9 cellular contexts compared by ENCODE assay signal in the genomic region with DNA sequence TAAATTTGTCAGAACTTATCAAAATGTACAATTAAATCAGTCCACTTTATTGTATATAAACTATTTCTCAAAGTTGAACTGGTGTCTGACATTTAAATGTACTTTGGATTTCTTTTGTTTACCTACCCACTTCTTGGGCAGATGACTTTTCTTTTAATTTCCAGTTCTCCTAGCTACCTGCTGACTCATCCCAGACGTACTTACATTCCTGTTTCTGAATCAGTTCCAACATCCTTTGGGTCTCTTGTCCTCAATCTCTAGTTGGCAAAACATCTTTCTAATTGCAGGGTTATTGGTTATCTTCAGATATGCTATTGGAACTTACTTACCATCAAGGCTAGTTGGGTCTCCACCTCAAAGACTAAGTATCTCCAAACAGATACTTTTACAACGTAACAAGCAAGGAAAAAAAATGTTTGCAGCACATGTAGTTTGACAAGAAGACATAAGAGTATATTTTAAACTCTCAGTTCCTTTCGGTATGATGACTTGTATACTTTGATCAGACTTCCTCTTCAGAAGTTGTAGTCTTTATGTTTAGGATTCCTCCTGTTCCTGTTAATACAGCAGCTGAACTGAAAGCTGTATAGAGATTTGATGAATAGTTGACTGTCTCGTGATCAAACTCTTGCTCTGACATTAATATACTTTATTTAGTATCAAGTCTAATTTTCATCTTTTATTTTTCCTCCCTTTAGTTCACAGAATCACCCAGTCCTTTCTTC. TPM values are rescaled to one million over a fixed set of nuclear protein-coding genes. Genes with fewer than 3 reads are reported as not detected.
DNase-seq lines count a peak whose midpoint lies in the region; ATAC-seq and TF ChIP-seq lines count a peak whose summit lies in the region.
"Had no signal": no experiment of that assay in that cellular context is flagged by ENCODE, and none has a peak within 500 bp of the region (broad histone marks: within the 10 kb centered on the region; RNA-seq: fewer than 3 reads in every experiment).

No MANE protein-coding gene starts in this region.

- peak overlapping the region; percentile 64 for H3K4me3 Mint-ChIP-seq in stimulated activated naive CD8-positive, alpha-beta T cell treated with anti-CD3 and anti-CD28 coated beads, Interleukin-15, Interleukin-2, amounts not matched to agents 100 ng/mL and 50 ng/mL, for 24 hours

- no peak for ATAC-seq in stimulated activated naive CD8-positive, alpha-beta T cell treated with anti-CD3 and anti-CD28 coated beads, Interleukin-15, Interleukin-2, amounts not matched to agents 100 U/mL and 50 U/mL, for 24 hours
- peak; percentile 51 for ATAC-seq in foreskin keratinocyte
- no peak for ATAC-seq in gastroesophageal sphincter
- no peak for ATAC-seq in GM21526 (IDR thresholded peaks at IDR 0.05; ENCODE audit: low FRiP score, unreplicated experiment)
- ATAC-seq in GM18519 (IDR thresholded peaks at IDR 0.05; ENCODE audit: low FRiP score, unreplicated experiment), result no peak

- H3K27me3 Mint-ChIP-seq in stimulated activated naive CD8-positive, alpha-beta T cell treated with anti-CD3 and anti-CD28 coated beads, Interleukin-15, Interleukin-2, amounts not matched to agents 100 ng/mL and 50 ng/mL, for 24 hours, result no peaks in the 10 kb centered on the region

- 22 to 23% methylated on average over 4 of the region's 4 CpGs for WGBS in gastroesophageal sphincter (ENCODE audit: low coverage in 1 of 2), 2 donors

- no peaks in the 10 kb centered on the region for H3K36me3 Mint-ChIP-seq in stimulated activated naive CD8-positive, alpha-beta T cell treated with anti-CD3 and anti-CD28 coated beads, Interleukin-15, Interleukin-2, amounts not matched to agents 100 ng/mL and 50 ng/mL, for 24 hours (ENCODE audit: low read depth)

- H3K36me3 ChIP-seq in gastroesophageal sphincter, result no peaks in the 10 kb centered on the region

- H3K27ac Mint-ChIP-seq in stimulated activated naive CD8-positive, alpha-beta T cell treated with anti-CD3 and anti-CD28 coated beads, Interleukin-15, Interleukin-2, amounts not matched to agents 100 ng/mL and 50 ng/mL, for 24 hours, result peak overlapping the region; percentile 84

- no peaks in the 10 kb centered on the region for H3K9me3 ChIP-seq in gastroesophageal sphincter

- H3K9me3 Mint-ChIP-seq in stimulated activated naive CD8-positive, alpha-beta T cell treated with anti-CD3 and anti-CD28 coated beads, Interleukin-15, Interleukin-2, amounts not matched to agents 100 ng/mL and 50 ng/mL, for 24 hours, result no peaks in the 10 kb centered on the region

- no peaks in the 10 kb centered on the region for H3K27me3 ChIP-seq in foreskin keratinocyte
- H3K27me3 ChIP-seq in gastroesophageal sphincter, result no peaks in the 10 kb centered on the region

- DNase-seq in stimulated activated naive CD8-positive, alpha-beta T cell treated with anti-CD3 and anti-CD28 coated beads, Interleukin-15, Interleukin-2, amounts not matched to agents 100 U/mL and 50 U/mL, for 24 hours, result no peak
- DNase-seq in SW480 (ENCODE audit: low spot score) (peak; percentile 46), foreskin keratinocyte (peak; percentile 83 to 90), NK-92 (lab: John Stamatoyannopoulos, UW; ENCODE audit: unreplicated experiment) (no peak)

- no peak overlapping the region for H3K4me3 ChIP-seq in gastroesophageal sphincter

- TF ChIP-seq EP300 in gastroesophageal sphincter (IDR thresholded peaks at IDR 0.05), result no peak

- H3K27ac ChIP-seq in foreskin keratinocyte (peak overlapping the region; percentile 87), gastroesophageal sphincter (peak overlapping the region in 1 of 4 donors; percentile 0)
- H3K27ac ChIP-seq: parathyroid adenoma had no signal

- TF ChIP-seq CTCF in foreskin keratinocyte (conservative IDR thresholded peaks at IDR 0.05) (no peak), gastroesophageal sphincter (IDR thresholded peaks at IDR 0.05) (no peak)

- peaks cover 98% of the 10 kb centered on the region for H3K4me1 Mint-ChIP-seq in stimulated activated naive CD8-positive, alpha-beta T cell treated with anti-CD3 and anti-CD28 coated beads, Interleukin-15, Interleukin-2, amounts not matched to agents 100 ng/mL and 50 ng/mL, for 24 hours (ENCODE audit: low read depth)

- TF ChIP-seq POLR2A in gastroesophageal sphincter (IDR thresholded peaks at IDR 0.05), result no peak

- H3K4me1 ChIP-seq in foreskin keratinocyte (peaks cover 36% of the 10 kb centered on the region), gastroesophageal sphincter (peaks cover 2 to 28% (median 15%) of the 10 kb centered on the region in 3 donors)

RNA-seq across cellular contexts. Expression of a gene that starts 43.2 kb away (rescaled TPM):
- total RNA-seq in foreskin keratinocyte (23.6 and 28.1 TPM in 2 replicates), gastroesophageal sphincter (10 to 100 TPM; 32.7 to 81.8 (median 38.2) TPM)
- polyA plus RNA-seq in foreskin keratinocyte, result 21.4 and 22.4 TPM in 2 replicates

Comparison
In these comparisons a context has a peak if more than half of its experiments do, and no peak if none do; other contexts are left out.
1. DNase-seq: peak in SW480 (single experiment) and foreskin keratinocyte (2 of 2); none in stimulated activated naive CD8-positive, alpha-beta T cell treated with anti-CD3 and anti-CD28 coated beads, Interleukin-15, Interleukin-2, amounts not matched to agents 100 U/mL and 50 U/mL, for 24 hours (single experiment) and NK-92 (single experiment).